In the genomic region with DNA sequence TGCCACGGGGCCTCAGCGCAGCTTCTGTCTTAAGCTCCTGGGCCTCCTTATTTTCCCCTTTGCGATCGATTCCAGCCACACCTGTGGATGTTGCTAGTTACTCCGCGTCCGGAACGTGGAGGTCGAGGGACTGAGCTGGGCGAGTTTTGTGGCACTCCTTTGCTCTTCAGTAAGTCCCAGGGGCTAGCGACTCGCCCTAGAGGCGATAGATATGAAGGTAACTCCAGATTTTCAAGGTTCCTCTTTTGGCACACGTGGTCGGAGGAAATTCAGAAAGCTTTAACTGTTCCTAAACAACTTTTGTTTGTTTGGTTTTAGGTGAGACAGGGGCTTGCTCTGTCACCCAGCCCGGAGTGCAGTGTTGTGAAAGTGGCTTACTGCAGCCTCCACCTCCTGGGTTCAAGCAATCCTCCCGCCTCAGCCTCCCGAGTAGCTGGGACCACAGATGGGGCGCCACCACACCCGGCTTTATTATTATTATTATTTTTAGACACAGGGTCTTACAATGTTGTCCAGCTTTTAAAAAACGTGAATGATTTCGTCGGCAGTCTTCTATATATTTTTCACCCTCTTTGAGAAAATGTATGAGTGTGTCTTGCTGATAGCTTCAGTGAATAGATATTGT, we compare ENCODE assay signal across 8 cellular contexts. TPM values are rescaled to one million over a fixed set of nuclear protein-coding genes. Genes with fewer than 3 reads are reported as not detected.
DNase-seq lines count a peak whose midpoint lies in the region; ATAC-seq and TF ChIP-seq lines count a peak whose summit lies in the region.

No MANE protein-coding gene starts in this region.

- peak; percentile 39 for ATAC-seq in HG02571 (IDR thresholded peaks at IDR 0.05; ENCODE audit: unreplicated experiment)
- peak; percentile 29 for ATAC-seq in stimulated activated effector memory CD8-positive, alpha-beta T cell treated with anti-CD3 and anti-CD28 coated beads, Interleukin-12 subunit alpha, Interleukin-12 subunit beta, amount 100 ng/mL, for 72 hours

- no peak for TF ChIP-seq CTCF in ascending aorta (IDR thresholded peaks at IDR 0.05)

- DNase-seq in activated gamma-delta T cell treated with Interleukin-2 at 50 U/mL for 16 hours (peak; percentile 6), activated gamma-delta T cell (lab: John Stamatoyannopoulos, UW) (no peak), NAMALWA (ENCODE audit: low spot score) (peak; percentile 81), ascending aorta (ENCODE audit: low spot score in 2 of 2) (no peak), D341Med (ENCODE audit: low spot score) (no peak)
- no peak for DNase-seq in stimulated activated effector memory CD8-positive, alpha-beta T cell treated with anti-CD3 and anti-CD28 coated beads, Interleukin-12 subunit alpha, Interleukin-12 subunit beta, amount 100 ng/mL, for 72 hours (ENCODE audit: low spot score in 2 of 2)

- H3K9me3 ChIP-seq in ascending aorta (no peaks in the 10 kb centered on the region), iPS-18c (ENCODE audit: control insufficient read depth, insufficient read depth, low read length) (peaks cover 4% of the 10 kb centered on the region)

- H3K36me3 Mint-ChIP-seq in stimulated activated effector memory CD8-positive, alpha-beta T cell treated with anti-CD3 and anti-CD28 coated beads, Interleukin-12 subunit alpha, Interleukin-12 subunit beta, amount 100 ng/mL, for 72 hours, result peaks cover 30% of the 10 kb centered on the region

- H3K4me3 ChIP-seq in ascending aorta (peak overlapping the region; percentile 77 to 95), iPS-18c (ENCODE audit: insufficient read depth, low read depth, low read length) (peak overlapping the region; percentile 82)

- H3K27me3 ChIP-seq in ascending aorta, result no peaks in the 10 kb centered on the region

- intact Hi-C loops in ascending aorta (cut with DNase I), result loop anchor here (2.0 to 10.0 kb wide), 2 partner anchors 232 to 1648 kb away; a partner anchor contains a TSS

- H3K4me1 ChIP-seq in ascending aorta, result peaks cover 3 to 9% of the 10 kb centered on the region in 2 donors

- peak overlapping the region; percentile 89 for H3K27ac Mint-ChIP-seq in stimulated activated effector memory CD8-positive, alpha-beta T cell treated with anti-CD3 and anti-CD28 coated beads, Interleukin-12 subunit alpha, Interleukin-12 subunit beta, amount 100 ng/mL, for 72 hours

- peaks cover 5 to 15% of the 10 kb centered on the region in 2 donors for H3K36me3 ChIP-seq in ascending aorta

- H3K4me3 Mint-ChIP-seq in stimulated activated effector memory CD8-positive, alpha-beta T cell treated with anti-CD3 and anti-CD28 coated beads, Interleukin-12 subunit alpha, Interleukin-12 subunit beta, amount 100 ng/mL, for 72 hours, result peak overlapping the region; percentile 80

- peaks cover 24% of the 10 kb centered on the region for H3K4me1 Mint-ChIP-seq in stimulated activated effector memory CD8-positive, alpha-beta T cell treated with anti-CD3 and anti-CD28 coated beads, Interleukin-12 subunit alpha, Interleukin-12 subunit beta, amount 100 ng/mL, for 72 hours

- no peaks in the 10 kb centered on the region for H3K9me3 Mint-ChIP-seq in stimulated activated effector memory CD8-positive, alpha-beta T cell treated with anti-CD3 and anti-CD28 coated beads, Interleukin-12 subunit alpha, Interleukin-12 subunit beta, amount 100 ng/mL, for 72 hours

- peak overlapping the region; percentile 71 to 89 for H3K27ac ChIP-seq in ascending aorta

RNA-seq across cellular contexts. Expression of a gene that starts 0.7 kb away (rescaled TPM):
- 35.9 TPM for total RNA-seq in ascending aorta

Comparison
In these comparisons a context has a peak if more than half of its experiments do, and no peak if none do; other contexts are left out.
1. DNase-seq: peak in activated gamma-delta T cell treated with Interleukin-2 at 50 U/mL for 16 hours (single experiment) and NAMALWA (single experiment); none in activated gamma-delta T cell (single experiment), ascending aorta (0 of 2), stimulated activated effector memory CD8-positive, alpha-beta T cell treated with anti-CD3 and anti-CD28 coated beads, Interleukin-12 subunit alpha, Interleukin-12 subunit beta, amount 100 ng/mL, for 72 hours (0 of 2) and D341Med (single experiment).